In the genomic region with DNA sequence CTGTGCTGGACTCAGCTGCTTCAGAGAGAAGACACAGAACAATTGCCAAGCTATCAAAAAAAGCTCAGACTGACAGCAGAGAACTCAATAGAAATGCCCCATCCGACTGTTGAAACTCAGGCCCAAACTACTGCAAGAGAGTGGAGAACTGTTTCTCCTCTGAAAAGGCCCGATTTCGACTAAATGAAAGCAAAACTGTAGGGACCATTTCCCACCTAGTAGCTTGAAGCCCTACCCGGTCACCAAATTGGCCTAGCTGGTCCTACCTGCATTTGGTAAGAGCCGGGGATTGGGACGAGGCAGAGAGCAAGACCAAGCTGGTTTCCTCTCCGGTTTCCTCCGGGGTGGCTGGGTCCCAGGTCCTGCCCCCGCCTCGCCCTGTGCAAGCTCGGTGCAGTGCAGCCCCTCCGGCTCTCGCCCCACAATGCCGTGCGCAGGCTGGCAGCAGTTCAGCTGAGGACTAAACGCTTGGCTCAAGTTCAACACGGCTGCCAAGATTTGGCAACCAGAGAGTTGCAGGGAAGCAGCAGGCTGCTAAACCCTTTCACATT, we compare ENCODE assay signal across 1 cellular context.
TF ChIP-seq lines count a peak whose summit lies in the region.

No MANE protein-coding gene starts in this region.

TF ChIP-seq in GM12878, 131 proteins besides CTCF, POLR2A, EP300 and RAD21 (continued from another document):
- TF ChIP-seq, protein P1, sequence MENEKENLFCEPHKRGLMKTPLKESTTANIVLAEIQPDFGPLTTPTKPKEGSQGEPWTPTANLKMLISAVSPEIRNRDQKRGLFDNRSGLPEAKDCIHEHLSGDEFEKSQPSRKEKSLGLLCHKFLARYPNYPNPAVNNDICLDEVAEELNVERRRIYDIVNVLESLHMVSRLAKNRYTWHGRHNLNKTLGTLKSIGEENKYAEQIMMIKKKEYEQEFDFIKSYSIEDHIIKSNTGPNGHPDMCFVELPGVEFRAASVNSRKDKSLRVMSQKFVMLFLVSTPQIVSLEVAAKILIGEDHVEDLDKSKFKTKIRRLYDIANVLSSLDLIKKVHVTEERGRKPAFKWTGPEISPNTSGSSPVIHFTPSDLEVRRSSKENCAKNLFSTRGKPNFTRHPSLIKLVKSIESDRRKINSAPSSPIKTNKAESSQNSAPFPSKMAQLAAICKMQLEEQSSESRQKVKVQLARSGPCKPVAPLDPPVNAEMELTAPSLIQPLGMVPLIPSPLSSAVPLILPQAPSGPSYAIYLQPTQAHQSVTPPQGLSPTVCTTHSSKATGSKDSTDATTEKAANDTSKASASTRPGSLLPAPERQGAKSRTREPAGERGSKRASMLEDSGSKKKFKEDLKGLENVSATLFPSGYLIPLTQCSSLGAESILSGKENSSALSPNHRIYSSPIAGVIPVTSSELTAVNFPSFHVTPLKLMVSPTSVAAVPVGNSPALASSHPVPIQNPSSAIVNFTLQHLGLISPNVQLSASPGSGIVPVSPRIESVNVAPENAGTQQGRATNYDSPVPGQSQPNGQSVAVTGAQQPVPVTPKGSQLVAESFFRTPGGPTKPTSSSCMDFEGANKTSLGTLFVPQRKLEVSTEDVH (IDR thresholded peaks at IDR 0.05; ENCODE audit: low read depth, partially characterized antibody) = no peak
- TF ChIP-seq SIN3A (IDR thresholded peaks at IDR 0.05; ENCODE audit: low read depth, low read length) (no peak), IKZF1 (conservative IDR thresholded peaks at IDR 0.05) (no peak)
